29 cellular contexts compared by ENCODE assay signal in genomic region chr17:68734911-68735310, GRCh38.
DNase-seq lines count a peak whose midpoint lies in the region; TF ChIP-seq lines count a peak whose summit lies in the region.
"Had no signal": no experiment of that assay in that cellular context is flagged by ENCODE, and none has a peak within 500 bp of the region (broad histone marks: within the 10 kb centered on the region; RNA-seq: fewer than 3 reads in every experiment).

No MANE protein-coding gene starts in this region.

- intact Hi-C loops in activated T-helper 1 cell treated with anti-CD3 and anti-CD28 coated beads, Interleukin-12 subunit alpha, Interleukin-12 subunit beta, Interleukin-2, Interleukin-4 antibody, amounts not matched to agents 30 ng/mL and 10 ng/mL and 1 ng/mL, durations not matched to agents 14 hours and 24 hours and 36 hours (cut with micrococcal nuclease): no loop called here

- TF ChIP-seq CTCF in H9 (conservative IDR thresholded peaks at IDR 0.05): no peak

- H3K56ac ChIP-seq in H9 (ENCODE audit: insufficient read length, low read depth, low read length): no peak overlapping the region

- H3K4me3 ChIP-seq in skin epidermis (no peak overlapping the region), neuronal stem cell (ENCODE audit: low read length in 2 of 2) (no peak overlapping the region)
- H3K4me3 ChIP-seq: adrenal gland, body of pancreas, gastrocnemius medialis, lower lobe of right lung, pancreas, tibial artery had no signal

- H2BK5ac ChIP-seq in H9 (ENCODE audit: insufficient read length, low read length): no peak overlapping the region
- H2BK5ac ChIP-seq in neuronal stem cell (ENCODE audit: low read length): no peak overlapping the region

- H3K9ac ChIP-seq in H9 (ENCODE audit: extremely low read depth, insufficient read length, low read length) (no peak overlapping the region), neuronal stem cell (ENCODE audit: low read depth, low read length, poor library complexity) (no peak overlapping the region)

- H3K36me3 Mint-ChIP-seq in H9 (ENCODE audit: insufficient read depth in 1 of 3, low read depth in 3 of 3): peaks cover 5 to 30% (median 16%) of the 10 kb centered on the region in 3 experiments; a peak in 6 of 7 replicates
- H3K36me3 Mint-ChIP-seq in activated T-helper 1 cell treated with anti-CD3 and anti-CD28 coated beads, Interleukin-12 subunit alpha, Interleukin-12 subunit beta, Interleukin-2, Interleukin-4 antibody, amounts not matched to agents 30 ng/mL and 10 ng/mL and 1 ng/mL, durations not matched to agents 14 hours and 24 hours and 36 hours (ENCODE audit: low read depth): no peaks in the 10 kb centered on the region
- H3K36me3 Mint-ChIP-seq: activated CD4-positive, alpha-beta memory T cell treated with anti-CD3 and anti-CD28 coated beads for 36 hours; CD14-positive monocyte had no signal

- H3K14ac ChIP-seq in H9 (ENCODE audit: insufficient read depth, low read length) (no peak overlapping the region), neuronal stem cell (ENCODE audit: low read length) (no peak overlapping the region)

- H4K20me1 ChIP-seq in H9 (ENCODE audit: control insufficient read depth, insufficient read depth, insufficient read length): no peaks in the 10 kb centered on the region

- no peak overlapping the region for H3K4me3 Mint-ChIP-seq in H9
- H3K4me3 Mint-ChIP-seq in activated T-helper 1 cell treated with anti-CD3 and anti-CD28 coated beads, Interleukin-12 subunit alpha, Interleukin-12 subunit beta, Interleukin-2, Interleukin-4 antibody, amounts not matched to agents 30 ng/mL and 10 ng/mL and 1 ng/mL, durations not matched to agents 14 hours and 24 hours and 36 hours: no peak overlapping the region
- H3K4me3 Mint-ChIP-seq: activated CD4-positive, alpha-beta memory T cell treated with anti-CD3 and anti-CD28 coated beads for 36 hours; activated naive CD4-positive, alpha-beta T cell treated with anti-CD3 and anti-CD28 coated beads for 36 hours; CD14-positive monocyte; neural crest cell; stimulated activated naive CD8-positive, alpha-beta T cell treated with anti-CD3 and anti-CD28 coated beads, Interleukin-15, Interleukin-2, amounts not matched to agents 100 ng/mL and 50 ng/mL, for 24 hours; T-helper 17 cell had no signal

- H3K4ac ChIP-seq in H9 (ENCODE audit: low read depth, low read length) (no peak overlapping the region), neuronal stem cell (ENCODE audit: low read length) (no peak overlapping the region)

- H3K79me1 ChIP-seq in H9 (ENCODE audit: insufficient read depth, low read depth, low read length, poor library complexity, severe bottlenecking) (no peaks in the 10 kb centered on the region), neuronal stem cell (ENCODE audit: low read depth, low read length) (no peaks in the 10 kb centered on the region)

- peaks cover 16 to 27% of the 10 kb centered on the region in 2 experiments; a peak in 4 of 5 replicates for H3K9me3 Mint-ChIP-seq in H9
- no peaks in the 10 kb centered on the region for H3K9me3 Mint-ChIP-seq in activated T-helper 1 cell treated with anti-CD3 and anti-CD28 coated beads, Interleukin-12 subunit alpha, Interleukin-12 subunit beta, Interleukin-2, Interleukin-4 antibody, amounts not matched to agents 30 ng/mL and 10 ng/mL and 1 ng/mL, durations not matched to agents 14 hours and 24 hours and 36 hours
- H3K9me3 Mint-ChIP-seq: activated CD4-positive, alpha-beta memory T cell treated with anti-CD3 and anti-CD28 coated beads for 36 hours; activated naive CD4-positive, alpha-beta T cell treated with anti-CD3 and anti-CD28 coated beads for 36 hours; stimulated activated naive CD8-positive, alpha-beta T cell treated with anti-CD3 and anti-CD28 coated beads, Interleukin-15, Interleukin-2, amounts not matched to agents 100 ng/mL and 50 ng/mL, for 24 hours had no signal

- no peak overlapping the region for H3T11ph ChIP-seq in H9 (ENCODE audit: low read length)

- H2BK12ac ChIP-seq in H9 (ENCODE audit: insufficient read length, low read depth, low read length) (peak overlapping the region; percentile 28), neuronal stem cell (ENCODE audit: low read length) (no peak overlapping the region)

- no peak overlapping the region for H3K18ac ChIP-seq in H9 (ENCODE audit: insufficient read length, low read depth, low read length)
- no peak overlapping the region for H3K18ac ChIP-seq in neuronal stem cell (ENCODE audit: low read length)

- DNase-seq in H9: no peak
- DNase-seq in NCI-H69 (lab: John Stamatoyannopoulos, UW): peak; percentile 64
- DNase-seq in left kidney (ENCODE audit: low read depth, low spot score): peak; percentile 10
- no peak for DNase-seq in erythroblast (lab: John Stamatoyannopoulos, UW)
- DNase-seq in neuronal stem cell (ENCODE audit: low spot score): no peak
- DNase-seq in activated T-helper 1 cell treated with anti-CD3 and anti-CD28 coated beads, Interleukin-12 subunit alpha, Interleukin-12 subunit beta, Interleukin-2, Interleukin-4 antibody, amounts not matched to agents 30 ng/mL and 10 ng/mL and 1 ng/mL, durations not matched to agents 14 hours and 24 hours and 36 hours (ENCODE audit: low spot score): no peak
- DNase-seq: activated CD4-positive, alpha-beta memory T cell treated with anti-CD3 and anti-CD28 coated beads for 36 hours; activated CD4-positive, alpha-beta T cell treated with anti-CD3 and anti-CD28 coated beads for 1 hour; activated CD8-positive, alpha-beta memory T cell treated with anti-CD3 and anti-CD28 coated beads, Interleukin-2, amount 50 U/mL, for 4 hours; activated naive CD4-positive, alpha-beta T cell treated with anti-CD3 and anti-CD28 coated beads for 36 hours; adrenal gland; body of pancreas; cerebellar nuclear complex; gastrocnemius medialis; KG1; lower lobe of right lung; NCI-H1105; NCI-H2029; NCI-H526 treated with DMSO at 0.1 percent for 48 hours; pancreas; retina; SHP77; stimulated activated CD4-positive, alpha-beta T cell treated with anti-CD3 and anti-CD28 coated beads, Interleukin-1b, Interleukin-23, amount 100 ng/mL, for 48 hours; T-helper 17 cell; tibial artery had no signal

- no peaks in the 10 kb centered on the region for H3K9me3 ChIP-seq in H9 (ENCODE audit: control insufficient read depth, low read depth, low read length)
- no peaks in the 10 kb centered on the region for H3K9me3 ChIP-seq in neuronal stem cell (replicated peaks in 1 of 2; ENCODE audit: control insufficient read depth in 2 of 2, insufficient read depth in 1 of 2, low read depth in 1 of 2, low read length in 2 of 2)
- H3K9me3 ChIP-seq: adrenal gland, body of pancreas, gastrocnemius medialis, lower lobe of right lung, pancreas, tibial artery had no signal

- H3K27ac ChIP-seq in H9 (ENCODE audit: insufficient read length, low read depth, low read length) (no peak overlapping the region), skin epidermis (peak overlapping the region in 12 of 21 experiments; percentile 3 to 69 (median 30)), neuronal stem cell (replicated peaks; ENCODE audit: low read length) (no peak overlapping the region)
- H3K27ac ChIP-seq: adrenal gland, body of pancreas, gastrocnemius medialis, lower lobe of right lung, pancreas, tibial artery had no signal

- H3K79me2 ChIP-seq in H9 (ENCODE audit: insufficient read depth, low read length): no peaks in the 10 kb centered on the region

- peak overlapping the region in 2 of 3 experiments; percentile 84 to 99; a peak in 4 of 7 replicates for H3K27ac Mint-ChIP-seq in H9
- no peak overlapping the region for H3K27ac Mint-ChIP-seq in activated T-helper 1 cell treated with anti-CD3 and anti-CD28 coated beads, Interleukin-12 subunit alpha, Interleukin-12 subunit beta, Interleukin-2, Interleukin-4 antibody, amounts not matched to agents 30 ng/mL and 10 ng/mL and 1 ng/mL, durations not matched to agents 14 hours and 24 hours and 36 hours
- H3K27ac Mint-ChIP-seq: activated CD4-positive, alpha-beta memory T cell treated with anti-CD3 and anti-CD28 coated beads for 36 hours; activated naive CD4-positive, alpha-beta T cell treated with anti-CD3 and anti-CD28 coated beads for 36 hours; CD14-positive monocyte; stimulated activated naive CD8-positive, alpha-beta T cell treated with anti-CD3 and anti-CD28 coated beads, Interleukin-15, Interleukin-2, amounts not matched to agents 100 ng/mL and 50 ng/mL, for 24 hours; T-helper 17 cell had no signal

- no peaks in the 10 kb centered on the region for H3K36me3 ChIP-seq in neuronal stem cell (replicated peaks in 1 of 2; ENCODE audit: control insufficient read depth in 2 of 2, insufficient read depth in 2 of 2, low read length in 2 of 2)
- H3K36me3 ChIP-seq: adrenal gland, gastrocnemius medialis, lower lobe of right lung, pancreas, tibial artery had no signal

- no peak for TF ChIP-seq POLR2A in erythroblast (IDR thresholded peaks at IDR 0.05; ENCODE audit: low read length)

- peaks cover 52 to 62% of the 10 kb centered on the region in 2 experiments for H3K4me1 Mint-ChIP-seq in H9
- no peaks in the 10 kb centered on the region for H3K4me1 Mint-ChIP-seq in activated T-helper 1 cell treated with anti-CD3 and anti-CD28 coated beads, Interleukin-12 subunit alpha, Interleukin-12 subunit beta, Interleukin-2, Interleukin-4 antibody, amounts not matched to agents 30 ng/mL and 10 ng/mL and 1 ng/mL, durations not matched to agents 14 hours and 24 hours and 36 hours (ENCODE audit: low read depth)
- H3K4me1 Mint-ChIP-seq: CD14-positive monocyte, neural crest cell, T-helper 17 cell had no signal

- no peak overlapping the region for H2AFZ ChIP-seq in H9 (ENCODE audit: low read length)
- no peak overlapping the region for H2AFZ ChIP-seq in neuronal stem cell (ENCODE audit: low read length)

- H4K8ac ChIP-seq in H9 (replicated peaks; ENCODE audit: insufficient read length, low read depth, low read length) (no peak overlapping the region), neuronal stem cell (ENCODE audit: low read depth, low read length) (no peak overlapping the region)

- H3K23ac ChIP-seq in H9 (ENCODE audit: insufficient read length, low read depth, low read length): no peak overlapping the region
- no peak overlapping the region for H3K23ac ChIP-seq in neuronal stem cell (ENCODE audit: low read depth, low read length, poor library complexity)

- H2AK5ac ChIP-seq in H9 (ENCODE audit: insufficient read length, low read length): no peak overlapping the region
- H2AK5ac ChIP-seq in neuronal stem cell (ENCODE audit: low read depth, low read length): no peak overlapping the region

- no peak overlapping the region for H4K5ac ChIP-seq in H9 (ENCODE audit: insufficient read length, low read depth, low read length)

- H2BK120ac ChIP-seq in H9 (ENCODE audit: low read depth, low read length, poor library complexity, severe bottlenecking): no peak overlapping the region
- H2BK120ac ChIP-seq in neuronal stem cell (ENCODE audit: low read depth, low read length): no peak overlapping the region

- H3K27me3 ChIP-seq in H9 (ENCODE audit: insufficient read depth, low read length) (no peaks in the 10 kb centered on the region), neuronal stem cell (ENCODE audit: control insufficient read depth in 3 of 3, insufficient read depth in 3 of 3, low read depth in 1 of 3, low read length in 3 of 3) (no peaks in the 10 kb centered on the region)
- H3K27me3 ChIP-seq: adrenal gland, body of pancreas, gastrocnemius medialis, pancreas, tibial artery had no signal

- H4K91ac ChIP-seq in H9 (ENCODE audit: insufficient read length, low read depth, low read length) (no peak overlapping the region), neuronal stem cell (ENCODE audit: low read depth, low read length, poor library complexity) (no peak overlapping the region)

- no peak overlapping the region for H2BK15ac ChIP-seq in H9 (ENCODE audit: low read depth, low read length)
- H2BK15ac ChIP-seq in neuronal stem cell (ENCODE audit: low read length): no peak overlapping the region

- H3K23me2 ChIP-seq in H9 (ENCODE audit: insufficient read length, low read depth, low read length, poor library complexity, severe bottlenecking): no peaks in the 10 kb centered on the region

- no peak overlapping the region for H3K4me2 ChIP-seq in H9 (ENCODE audit: insufficient read depth, insufficient read length, low read length)
- H3K4me2 ChIP-seq in neuronal stem cell (ENCODE audit: insufficient read depth, low read length, poor library complexity, severe bottlenecking): no peak overlapping the region

- H3K4me1 ChIP-seq in H9 (ENCODE audit: insufficient read depth, low read length) (peaks cover 5% of the 10 kb centered on the region; the same call in 1 of the 2 replicates), neuronal stem cell (ENCODE audit: control insufficient read depth in 2 of 2, insufficient read depth in 1 of 2, low read depth in 1 of 2, low read length in 2 of 2) (peaks cover 0 to 3% of the 10 kb centered on the region in 2 donors)

- H2BK20ac ChIP-seq in H9 (ENCODE audit: low read depth, low read length, poor library complexity, severe bottlenecking): no peak overlapping the region

- H3K27me3 Mint-ChIP-seq in H9 (ENCODE audit: low read depth): no peaks in the 10 kb centered on the region
- H3K27me3 Mint-ChIP-seq in activated T-helper 1 cell treated with anti-CD3 and anti-CD28 coated beads, Interleukin-12 subunit alpha, Interleukin-12 subunit beta, Interleukin-2, Interleukin-4 antibody, amounts not matched to agents 30 ng/mL and 10 ng/mL and 1 ng/mL, durations not matched to agents 14 hours and 24 hours and 36 hours (ENCODE audit: insufficient read depth): peaks cover 14% of the 10 kb centered on the region

Comparison
In these comparisons a context has a peak if more than half of its experiments do, and no peak if none do; other contexts are left out.
1. DNase-seq: peak in NCI-H69 (single experiment) and left kidney (single experiment); none in H9 (single experiment), erythroblast (0 of 2), neuronal stem cell (single experiment) and activated T-helper 1 cell treated with anti-CD3 and anti-CD28 coated beads, Interleukin-12 subunit alpha, Interleukin-12 subunit beta, Interleukin-2, Interleukin-4 antibody, amounts not matched to agents 30 ng/mL and 10 ng/mL and 1 ng/mL, durations not matched to agents 14 hours and 24 hours and 36 hours (single experiment).
2. H3K27ac ChIP-seq: peak in skin epidermis (12 of 21); none in H9 (single experiment) and neuronal stem cell (single experiment).